In genomic region chr4:100742045-100742444, GRCh38 we compare ENCODE assay signal across 8 cellular contexts.
DNase-seq lines count a peak whose midpoint lies in the region; ATAC-seq and TF ChIP-seq lines count a peak whose summit lies in the region.

No MANE protein-coding gene starts in this region.

- no peak overlapping the region for H3K27ac ChIP-seq in uterus

- no peaks in the 10 kb centered on the region for H3K9me3 ChIP-seq in uterus

- H3K27me3 ChIP-seq in uterus: no peaks in the 10 kb centered on the region

- DNase-seq in ELR (ENCODE audit: low read depth) (peak; percentile 63), Kasumi-1 (lab: John Stamatoyannopoulos, UW) (peak; percentile 30 to 36), T47D (ENCODE audit: low read depth in 1 of 2, low spot score in 1 of 2) (peak; percentile 5 to 57), non-pigmented ciliary epithelial cell (ENCODE audit: low read depth) (peak; percentile 30), posterior vena cava (ENCODE audit: low spot score) (no peak), uterus (no peak)

- no peak overlapping the region for H3K4me3 ChIP-seq in uterus

- ATAC-seq in HG03439 (IDR thresholded peaks at IDR 0.05; ENCODE audit: unreplicated experiment): no peak
- ATAC-seq in HG02981 (IDR thresholded peaks at IDR 0.05; ENCODE audit: unreplicated experiment): no peak

- TF ChIP-seq POLR2A in uterus (IDR thresholded peaks at IDR 0.05): no peak

- peak in 1 of 4 experiments; percentile 42 for TF ChIP-seq CTCF in uterus (IDR thresholded peaks at IDR 0.05)

- in situ Hi-C loops in T47D (cut with HindIII; ENCODE audit: low pct_unique_long_range_greater_than_20kb, low sequenced_read_pairs): no loop called here

- intact Hi-C loops in posterior vena cava (cut with DNase I) (no loop called here), uterus (cut with DNase I; ENCODE audit: low total_unique reads) (no loop called here)

- H3K36me3 ChIP-seq in uterus: no peaks in the 10 kb centered on the region

- no peaks in the 10 kb centered on the region for H3K4me1 ChIP-seq in uterus

Comparison
In these comparisons a context has a peak if more than half of its experiments do, and no peak if none do; other contexts are left out.
1. DNase-seq: peak in ELR (single experiment), Kasumi-1 (2 of 2), T47D (2 of 2) and non-pigmented ciliary epithelial cell (single experiment); none in posterior vena cava (single experiment) and uterus (0 of 2).